In the genomic region with DNA sequence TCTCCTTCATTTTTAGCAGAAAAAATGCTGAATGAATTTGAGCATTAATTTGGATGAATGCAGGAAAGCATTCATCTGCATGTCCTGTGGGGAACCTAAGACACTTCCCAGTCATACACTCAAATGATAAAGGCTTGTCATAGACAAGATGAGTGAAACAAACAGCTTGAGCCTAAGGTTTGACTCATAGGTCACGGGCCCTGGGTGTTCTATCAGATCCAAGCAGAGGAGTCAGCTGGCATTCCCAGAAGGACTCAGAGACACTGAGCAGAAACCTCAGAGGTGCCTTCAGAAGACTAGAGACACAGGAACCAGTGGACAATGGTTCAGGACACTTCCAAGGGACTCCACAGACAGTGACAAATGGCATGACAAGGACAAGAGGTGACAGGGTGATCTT, we compare ENCODE assay signal across 8 cellular contexts.
"Had no signal": no experiment of that assay in that cellular context is flagged by ENCODE, and none has a peak within 500 bp of the region (broad histone marks: within the 10 kb centered on the region; RNA-seq: fewer than 3 reads in every experiment).

No MANE protein-coding gene starts in this region.

- FAIRE-seq: HepG2, HTR-8/SVneo had no signal

- ATAC-seq: HepG2 had no signal

- H3K9ac ChIP-seq: KMS-11 had no signal

- DNase-seq: IMR-90, Karpas-422, KBM-7, KG1 had no signal

- H3K4me2 ChIP-seq: KMS-11 had no signal

- H3K27ac ChIP-seq: HL-60, KMS-11 had no signal
